ENCODE assay signal across 10 cellular contexts in the genomic region with DNA sequence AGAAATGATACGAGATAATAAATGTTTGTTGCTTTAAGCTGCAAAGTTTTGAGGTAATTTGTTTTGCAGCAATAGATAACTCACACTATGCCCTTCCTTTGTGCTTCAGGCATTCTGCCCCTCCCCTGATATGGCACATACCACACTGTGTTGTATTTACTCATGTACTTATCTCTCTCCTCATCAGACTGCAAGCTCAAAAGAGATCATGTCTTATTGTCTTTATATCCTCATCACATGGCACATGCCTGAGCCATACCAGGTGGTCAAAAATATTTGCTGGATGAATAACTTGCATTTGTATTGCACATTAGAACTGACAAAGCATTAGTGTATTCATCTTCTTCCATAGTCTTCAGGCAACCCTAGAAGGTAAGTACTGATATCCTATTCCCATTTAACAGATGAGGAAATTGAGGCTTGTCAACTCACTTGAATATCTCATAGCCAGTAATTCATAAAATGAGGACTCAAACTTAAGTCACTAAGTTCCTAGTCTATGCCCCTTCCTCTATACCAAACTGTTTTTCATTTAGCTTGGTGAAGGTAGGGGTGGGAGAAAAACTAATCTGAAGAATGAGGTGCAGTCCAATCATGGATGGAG.
A peak's percentile ranks its signal among the peaks of the same experiment; 100 is the strongest.
DNase-seq lines count a peak whose midpoint lies in the region; ATAC-seq and TF ChIP-seq lines count a peak whose summit lies in the region.
"Had no signal": no experiment of that assay in that cellular context is flagged by ENCODE, and none has a peak within 500 bp of the region (broad histone marks: within the 10 kb centered on the region; RNA-seq: fewer than 3 reads in every experiment).

No MANE protein-coding gene starts in this region.

- intact Hi-C loops in CD8-positive, alpha-beta T cell (cut with DNase I, micrococcal nuclease) = no loop called here

- POLR2A ChIA-PET in CD8-positive, alpha-beta T cell (lab: Charles Lee) = no interaction called here

- H3K4me3 Mint-ChIP-seq in HFFc6 = no peak overlapping the region
- no peak overlapping the region for H3K4me3 Mint-ChIP-seq in CD8-positive, alpha-beta T cell

- no peaks in the 10 kb centered on the region for H3K79me2 ChIP-seq in hepatocyte

- no peaks in the 10 kb centered on the region for H3K36me3 Mint-ChIP-seq in HFFc6 (ENCODE audit: low read depth)
- no peaks in the 10 kb centered on the region for H3K36me3 Mint-ChIP-seq in CD8-positive, alpha-beta T cell

- H3K36me3 ChIP-seq in BLaER1 treated with 17β-estradiol and CSF1 and Interleukin-3, amounts not matched to agents 10 nM and 100 nM = no peaks in the 10 kb centered on the region
- H3K36me3 ChIP-seq in RWPE2 (ENCODE audit: low read depth) (no peaks in the 10 kb centered on the region), hepatocyte (replicated peaks; ENCODE audit: insufficient read depth, low read depth) (no peaks in the 10 kb centered on the region)
- H3K36me3 ChIP-seq in CD8-positive, alpha-beta T cell (ENCODE audit: insufficient read depth, low read length) = no peaks in the 10 kb centered on the region

- no peaks in the 10 kb centered on the region for H3K27me3 ChIP-seq in BLaER1 treated with 17β-estradiol and CSF1 and Interleukin-3, amounts not matched to agents 10 nM and 100 nM
- H3K27me3 ChIP-seq in RWPE2 (ENCODE audit: insufficient read depth, poor library complexity, severe bottlenecking) (no peaks in the 10 kb centered on the region), hepatocyte (no peaks in the 10 kb centered on the region)
- no peaks in the 10 kb centered on the region for H3K27me3 ChIP-seq in CD8-positive, alpha-beta T cell (ENCODE audit: insufficient read depth, low read length)

- no peaks in the 10 kb centered on the region for H4K20me1 ChIP-seq in BLaER1 treated with 17β-estradiol and CSF1 and Interleukin-3, amounts not matched to agents 10 nM and 100 nM
- no peaks in the 10 kb centered on the region for H4K20me1 ChIP-seq in hepatocyte (ENCODE audit: insufficient read depth, poor library complexity, severe bottlenecking)

- no peak overlapping the region for H2AFZ ChIP-seq in hepatocyte

- ATAC-seq in RWPE2 (ENCODE audit: low read depth) (peak; percentile 93), GM21381 (IDR thresholded peaks at IDR 0.05; ENCODE audit: unreplicated experiment) (no peak)
- no peak for ATAC-seq in CD8-positive, alpha-beta T cell

- H3K9me2 ChIP-seq in hepatocyte (replicated peaks; ENCODE audit: insufficient read depth) = no peaks in the 10 kb centered on the region

- H3K4me3 ChIP-seq in BLaER1 treated with 17β-estradiol and CSF1 and Interleukin-3, amounts not matched to agents 10 nM and 100 nM = no peak overlapping the region
- H3K4me3 ChIP-seq in RWPE2 (ENCODE audit: severe bottlenecking) (no peak overlapping the region), hepatocyte (no peak overlapping the region)
- no peak overlapping the region for H3K4me3 ChIP-seq in CD8-positive, alpha-beta T cell (ENCODE audit: low read depth, low read length)

- no peaks in the 10 kb centered on the region for H3K9me3 Mint-ChIP-seq in HFFc6
- H3K9me3 Mint-ChIP-seq in CD8-positive, alpha-beta T cell = no peaks in the 10 kb centered on the region

- no peaks in the 10 kb centered on the region; the same call in 1 of the 2 replicates for H3K27me3 Mint-ChIP-seq in HFFc6 (ENCODE audit: insufficient read depth)
- no peaks in the 10 kb centered on the region for H3K27me3 Mint-ChIP-seq in CD8-positive, alpha-beta T cell (ENCODE audit: low read depth)

- H3K4me1 ChIP-seq in BLaER1 treated with 17β-estradiol and CSF1 and Interleukin-3, amounts not matched to agents 10 nM and 100 nM = peaks cover 10 to 97% (median 55%) of the 10 kb centered on the region in 10 experiments
- H3K4me1 ChIP-seq in RWPE2 (ENCODE audit: insufficient read depth, poor library complexity, severe bottlenecking) = peaks cover 30% of the 10 kb centered on the region
- H3K4me1 ChIP-seq in hepatocyte (ENCODE audit: insufficient read depth) = peaks cover 29% of the 10 kb centered on the region
- H3K4me1 ChIP-seq in CD8-positive, alpha-beta T cell (ENCODE audit: insufficient read depth, low read length) = no peaks in the 10 kb centered on the region

- H3K27ac Mint-ChIP-seq in HFFc6 = no peak overlapping the region
- H3K27ac Mint-ChIP-seq in CD8-positive, alpha-beta T cell = no peak overlapping the region

- no peaks in the 10 kb centered on the region for H3K9me3 ChIP-seq in BLaER1 treated with 17β-estradiol and CSF1 and Interleukin-3, amounts not matched to agents 10 nM and 100 nM (replicated peaks in 1 of 11)
- H3K9me3 ChIP-seq in RWPE2 (ENCODE audit: severe bottlenecking) (no peaks in the 10 kb centered on the region), hepatocyte (ENCODE audit: low read depth) (no peaks in the 10 kb centered on the region)
- H3K9me3 ChIP-seq in CD8-positive, alpha-beta T cell (ENCODE audit: low read length) = no peaks in the 10 kb centered on the region

- peak overlapping the region in 9 of 11 experiments; percentile 55 to 84 (median 58); a peak in 16 of 22 replicates for H3K4me2 ChIP-seq in BLaER1 treated with 17β-estradiol and CSF1 and Interleukin-3, amounts not matched to agents 10 nM and 100 nM
- H3K4me2 ChIP-seq in hepatocyte = no peak overlapping the region

- no peak for TF ChIP-seq CTCF in HFFc6 (IDR thresholded peaks at IDR 0.05)
- TF ChIP-seq CTCF in RWPE2 (IDR thresholded peaks at IDR 0.05; ENCODE audit: poor library complexity, severe bottlenecking) = no peak
- no peak for TF ChIP-seq CTCF in hepatocyte (IDR thresholded peaks at IDR 0.05; ENCODE audit: poor library complexity)
- no peak for TF ChIP-seq CTCF in CD8-positive, alpha-beta T cell (IDR thresholded peaks at IDR 0.05)

- whole genome bisulfite sequencing in hepatocyte (ENCODE audit: low lambda C conversion rate, missing lambda C conversion rate) = 50% methylated on average over 1 of the region's 1 CpG

- DNase-seq in HFFc6 = peak; percentile 77
- DNase-seq in RWPE2 (ENCODE audit: low spot score) = peak; percentile 70
- DNase-seq in hepatocyte (ENCODE audit: low spot score) = no peak
- DNase-seq in CD8-positive, alpha-beta T cell = no peak
- DNase-seq in central memory CD4-positive, alpha-beta T cell = no peak
- no peak for DNase-seq in activated CD4-positive, alpha-beta T cell treated with anti-CD3 and anti-CD28 coated beads, Interleukin-2, amount 50 U/mL, for 1 hour
- DNase-seq: aorta, NCI-H1436 had no signal

- peaks cover 45% of the 10 kb centered on the region for H3K4me1 Mint-ChIP-seq in HFFc6 (ENCODE audit: low read depth)
- no peaks in the 10 kb centered on the region for H3K4me1 Mint-ChIP-seq in CD8-positive, alpha-beta T cell (ENCODE audit: low read depth)

- CTCF ChIA-PET in CD8-positive, alpha-beta T cell (lab: Charles Lee) = interaction anchor here (0.8 to 2.1 kb wide), 3 partner anchors 9 to 119 kb away, joined by 3 to 6 read pairs (median 4); no protein-coding TSS in a partner anchor

- peak overlapping the region in 5 of 11 experiments; percentile 63 to 81 (median 75); a peak in 6 of 22 replicates for H3K27ac ChIP-seq in BLaER1 treated with 17β-estradiol and CSF1 and Interleukin-3, amounts not matched to agents 10 nM and 100 nM
- H3K27ac ChIP-seq in RWPE2 (ENCODE audit: poor library complexity, severe bottlenecking) = peak overlapping the region; percentile 80
- H3K27ac ChIP-seq in hepatocyte = peak overlapping the region; percentile 66
- no peak overlapping the region for H3K27ac ChIP-seq in CD8-positive, alpha-beta T cell (ENCODE audit: low read depth, low read length)

- no peak overlapping the region for H3K9ac ChIP-seq in BLaER1 treated with 17β-estradiol and CSF1 and Interleukin-3, amounts not matched to agents 10 nM and 100 nM

Comparison
In these comparisons a context has a peak if more than half of its experiments do, and no peak if none do; other contexts are left out.
1. DNase-seq: peak in HFFc6 (single experiment) and RWPE2 (single experiment); none in hepatocyte (single experiment), CD8-positive, alpha-beta T cell (0 of 7), central memory CD4-positive, alpha-beta T cell (single experiment) and activated CD4-positive, alpha-beta T cell treated with anti-CD3 and anti-CD28 coated beads, Interleukin-2, amount 50 U/mL, for 1 hour (single experiment).